Comparison of ENCODE assay signal across 5 cellular contexts in genomic region chr1:83087851-83088250, GRCh38.
"Had no signal": no experiment of that assay in that cellular context is flagged by ENCODE, and none has a peak within 500 bp of the region (broad histone marks: within the 10 kb centered on the region; RNA-seq: fewer than 3 reads in every experiment).

No MANE protein-coding gene starts in this region.

- H3K27me3 Mint-ChIP-seq: IgD-negative memory B cell had no signal

- H3K4me1 Mint-ChIP-seq: IgD-negative memory B cell had no signal

- H3K4me3 ChIP-seq: K562 had no signal

- ATAC-seq: HepG2, K562 had no signal

- H3K27ac Mint-ChIP-seq: IgD-negative memory B cell had no signal

- H3K4me3 Mint-ChIP-seq: IgD-negative memory B cell had no signal

- H3K27ac ChIP-seq: HL-60 had no signal

- H3K36me3 Mint-ChIP-seq: IgD-negative memory B cell had no signal

- DNase-seq: IMR-90 had no signal
